Comparison of ENCODE assay signal across 24 cellular contexts in the genomic region with DNA sequence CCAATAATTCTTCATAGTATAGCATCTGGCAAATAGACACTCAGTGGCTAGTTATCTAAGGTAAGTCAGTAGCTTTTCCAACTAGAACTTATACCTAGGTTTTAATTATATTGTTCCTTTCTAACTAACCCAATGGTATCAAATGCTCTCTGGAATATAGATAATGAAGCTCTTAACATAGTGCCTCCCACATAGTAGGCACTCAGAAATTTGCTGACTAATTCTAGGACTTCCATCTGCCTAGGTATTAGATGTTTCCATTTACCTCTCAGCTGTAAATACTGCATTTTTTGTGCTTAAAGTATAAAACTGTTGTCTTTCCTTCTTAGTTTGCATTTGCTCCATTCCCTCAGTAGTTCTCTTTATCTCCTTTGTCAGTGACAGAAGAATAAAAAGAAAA.
"Had no signal": no experiment of that assay in that cellular context is flagged by ENCODE, and none has a peak within 500 bp of the region (broad histone marks: within the 10 kb centered on the region; RNA-seq: fewer than 3 reads in every experiment).

No MANE protein-coding gene starts in this region.

- H3K27ac Mint-ChIP-seq: dendritic cell treated with granulocyte-macrophage colony-stimulating factor and Interleukin-4, amounts not matched to agents 40 ng/mL and 50 ng/mL, for 4 days; effector memory CD8-positive, alpha-beta T cell; endodermal cell; mesothelial cell of epicardium; naive B cell; naive thymus-derived CD8-positive, alpha-beta T cell had no signal

- H3K27ac ChIP-seq: epithelial cell of prostate, esophagus squamous epithelium, gastrocnemius medialis, heart right ventricle, left lung, lower lobe of right lung had no signal

- H3K27me3 ChIP-seq: esophagus squamous epithelium, gastrocnemius medialis, heart right ventricle, left lung had no signal

- H3K4me3 Mint-ChIP-seq: dendritic cell treated with granulocyte-macrophage colony-stimulating factor and Interleukin-4, amounts not matched to agents 40 ng/mL and 50 ng/mL, for 4 days; effector memory CD8-positive, alpha-beta T cell; endodermal cell; mesothelial cell of epicardium; naive B cell; naive thymus-derived CD8-positive, alpha-beta T cell had no signal

- ATAC-seq: effector memory CD8-positive, alpha-beta T cell; esophagus mucosa; gastrocnemius medialis; heart right ventricle; left cardiac atrium; left lung; left ventricle myocardium superior; lower lobe of right lung; mucosa of descending colon; naive thymus-derived CD8-positive, alpha-beta T cell had no signal

- H3K9me3 Mint-ChIP-seq: dendritic cell treated with granulocyte-macrophage colony-stimulating factor and Interleukin-4, amounts not matched to agents 40 ng/mL and 50 ng/mL, for 4 days; effector memory CD8-positive, alpha-beta T cell; mesothelial cell of epicardium; naive B cell; naive thymus-derived CD8-positive, alpha-beta T cell had no signal

- H3K36me3 Mint-ChIP-seq: mesothelial cell of epicardium had no signal

- H3K4me1 ChIP-seq: esophagus squamous epithelium, gastrocnemius medialis, heart right ventricle, left lung, lower lobe of right lung had no signal

- H3K9me3 ChIP-seq: esophagus squamous epithelium, gastrocnemius medialis, heart right ventricle, left lung, lower lobe of right lung, mucosa of descending colon had no signal

- H3K27me3 Mint-ChIP-seq: dendritic cell treated with granulocyte-macrophage colony-stimulating factor and Interleukin-4, amounts not matched to agents 40 ng/mL and 50 ng/mL, for 4 days; effector memory CD8-positive, alpha-beta T cell; naive B cell; naive thymus-derived CD8-positive, alpha-beta T cell had no signal

- H3K4me1 Mint-ChIP-seq: endodermal cell; mesothelial cell of epicardium; naive B cell; naive thymus-derived CD8-positive, alpha-beta T cell had no signal

- DNase-seq: cortex of kidney; effector CD8-positive, alpha-beta T cell; effector memory CD8-positive, alpha-beta T cell; endodermal cell; esophagus squamous epithelium; foreskin fibroblast; foreskin melanocyte; gastrocnemius medialis; glutamatergic neuron; head of caudate nucleus; heart right ventricle; hippocampal formation; left cardiac atrium; left lung; left ventricle myocardium superior; lower lobe of right lung; mesenchymal stem cell; mucosa of descending colon; naive B cell; naive thymus-derived CD8-positive, alpha-beta T cell had no signal
